Comparison of ENCODE assay signal across 13 cellular contexts in the genomic region with DNA sequence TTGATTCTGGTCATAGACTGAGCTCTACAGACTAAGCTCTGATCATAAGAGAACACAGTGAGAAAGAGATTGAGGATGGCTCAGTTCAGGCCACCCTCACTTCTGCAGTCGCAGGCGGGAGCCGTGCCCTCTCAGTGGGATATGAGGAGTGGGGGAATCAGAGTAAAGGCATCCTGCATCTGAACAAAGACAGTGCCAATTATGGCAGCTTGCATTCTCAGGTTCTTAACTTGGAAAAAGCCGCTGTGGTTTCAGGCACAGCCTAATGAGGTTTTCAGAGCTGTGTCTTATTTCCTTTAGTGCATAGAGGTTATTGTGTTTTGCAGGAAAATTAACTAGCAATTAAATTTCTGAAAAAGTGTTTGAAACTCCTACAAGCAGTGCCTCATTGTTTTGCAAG.
DNase-seq lines count a peak whose midpoint lies in the region; ATAC-seq and TF ChIP-seq lines count a peak whose summit lies in the region.
"Had no signal": no experiment of that assay in that cellular context is flagged by ENCODE, and none has a peak within 500 bp of the region (broad histone marks: within the 10 kb centered on the region; RNA-seq: fewer than 3 reads in every experiment).

No MANE protein-coding gene starts in this region.

- TF ChIP-seq CTCF in PC-3 (conservative IDR thresholded peaks at IDR 0.05; ENCODE audit: low read depth, low read length) (no peak), nephron progenitor cell (IDR thresholded peaks at IDR 0.05) (no peak)

- peaks cover 3% of the 10 kb centered on the region for H3K27me3 Mint-ChIP-seq in nephron progenitor cell (ENCODE audit: low read depth, poor library complexity)

- H3K79me2 ChIP-seq in PC-3 (ENCODE audit: low read length): no peaks in the 10 kb centered on the region

- no peak overlapping the region for H2AFZ ChIP-seq in PC-3 (ENCODE audit: low read length)
- H2AFZ ChIP-seq: GM23248 had no signal

- H3K9me2 ChIP-seq in PC-3 (replicated peaks; ENCODE audit: low read length): no peaks in the 10 kb centered on the region

- peak overlapping the region; percentile 94 for H3K27ac ChIP-seq in PC-3 (ENCODE audit: low read length)
- H3K27ac ChIP-seq: C4-2B, GM23248 had no signal

- no peaks in the 10 kb centered on the region for H3K36me3 ChIP-seq in PC-3 (ENCODE audit: low read depth, low read length)

- H3K27ac Mint-ChIP-seq in nephron progenitor cell: peak overlapping the region; percentile 48
- H3K27ac Mint-ChIP-seq: CD4-positive, alpha-beta T cell had no signal

- H3K4me1 Mint-ChIP-seq in nephron progenitor cell: peaks cover 24% of the 10 kb centered on the region

- H3K27me3 ChIP-seq in PC-3 (ENCODE audit: low read length): no peaks in the 10 kb centered on the region

- H3K4me3 Mint-ChIP-seq in nephron progenitor cell: no peak overlapping the region
- H3K4me3 Mint-ChIP-seq: CD4-positive, alpha-beta T cell; H9 had no signal

- intact Hi-C loops in PC-3 (cut with micrococcal nuclease): loop anchor here (5.0 to 10.0 kb wide), 3 partner anchors 69 to 346 kb away; no protein-coding TSS in a partner anchor

- H3K4me3 ChIP-seq in PC-3 (ENCODE audit: low read length): no peak overlapping the region
- H3K4me3 ChIP-seq: GM23248 had no signal

- CTCF ChIA-PET in PC-3 (lab: Charles Lee): interaction anchor here (0.5 kb wide), 1 partner anchor 112 kb away, joined by 3 read pairs; no protein-coding TSS in a partner anchor

- BruUV-seq in PC-3 (replicated peaks; lab: Mats Ljungman, UMichigan): no TSS peak

- no peak for ATAC-seq in PC-3
- no peak for ATAC-seq in GM18858 (IDR thresholded peaks at IDR 0.05; ENCODE audit: unreplicated experiment)

- no peaks in the 10 kb centered on the region for H4K20me1 ChIP-seq in PC-3 (ENCODE audit: low read length)

- H3K4me1 ChIP-seq in PC-3 (ENCODE audit: insufficient read depth, low read length): peaks cover 21% of the 10 kb centered on the region
- H3K4me1 ChIP-seq: Caco-2 had no signal

- peaks cover 3% of the 10 kb centered on the region for H3F3A ChIP-seq in PC-3 (ENCODE audit: low read length, unreplicated experiment)

- H3K9me3 ChIP-seq in PC-3 (ENCODE audit: low read length): no peaks in the 10 kb centered on the region
- H3K9me3 ChIP-seq: Caco-2 had no signal

- POLR2A ChIA-PET in PC-3 (lab: Charles Lee; ENCODE audit: unreplicated experiment): no interaction called here

- DNase-seq in NCI-H2227 (lab: John Stamatoyannopoulos, UW; ENCODE audit: unreplicated experiment) (peak; percentile 16), PC-3 (no peak), nephron progenitor cell (no peak), inferior parietal cortex (ENCODE audit: extremely low spot score) (no peak), amniotic stem cell (lab: John Stamatoyannopoulos, UW) (no peak), NCI-H526 (lab: John Stamatoyannopoulos, UW) (no peak)
- DNase-seq: AML-193; Caco-2; CD4-positive, alpha-beta T cell; GM23248; H9 had no signal

- H3K9me3 Mint-ChIP-seq in nephron progenitor cell: peaks cover 8% of the 10 kb centered on the region
- H3K9me3 Mint-ChIP-seq: CD4-positive, alpha-beta T cell had no signal

- H3K9ac ChIP-seq in PC-3 (ENCODE audit: low read length): peak overlapping the region; percentile 40
- H3K9ac ChIP-seq: GM23248 had no signal

- no peaks in the 10 kb centered on the region for H3K36me3 Mint-ChIP-seq in nephron progenitor cell (ENCODE audit: low read depth)

- H3K4me2 ChIP-seq in PC-3 (ENCODE audit: low read length): peak overlapping the region; percentile 73; the same call in 1 of the 2 replicates
